ENCODE assay signal across 21 cellular contexts in genomic region chr6:41878961-41879405, GRCh38. TPM values are rescaled to one million over a fixed set of nuclear protein-coding genes. Genes with fewer than 3 reads are reported as not detected.
DNase-seq lines count a peak whose midpoint lies in the region; ATAC-seq and TF ChIP-seq lines count a peak whose summit lies in the region.
"Had no signal": no experiment of that assay in that cellular context is flagged by ENCODE, and none has a peak within 500 bp of the region (broad histone marks: within the 10 kb centered on the region; RNA-seq: fewer than 3 reads in every experiment).

No MANE protein-coding gene starts in this region.

- H3K9me2 ChIP-seq in GM23338 (ENCODE audit: insufficient read depth), result no peaks in the 10 kb centered on the region

- H3K79me2 ChIP-seq in GM23338 (replicated peaks; ENCODE audit: insufficient read depth), result peaks cover 4% of the 10 kb centered on the region

- CTCF ChIA-PET in AG04449 (lab: Yijun Ruan, JAX), result interaction anchor here (1.1 to 3.4 kb wide), 3 partner anchors 15 to 48 kb away, joined by 4 to 17 read pairs (median 4); partner anchors contain the start of genes BYSL and MED20

- H3K27me3 ChIP-seq in GM23338 (ENCODE audit: insufficient read depth), result no peaks in the 10 kb centered on the region
- no peaks in the 10 kb centered on the region for H3K27me3 ChIP-seq in adipocyte (replicated peaks; ENCODE audit: control insufficient read depth, insufficient read depth, low read length)
- H3K27me3 ChIP-seq: BE2C, dorsolateral prefrontal cortex had no signal

- H2AFZ ChIP-seq in GM23338, result no peak overlapping the region

- H3K4me1 ChIP-seq in GM23338 (ENCODE audit: insufficient read depth) (peaks cover 9% of the 10 kb centered on the region), adipocyte (ENCODE audit: control insufficient read depth, insufficient read depth, low read length) (peaks cover 18% of the 10 kb centered on the region)
- H3K4me1 ChIP-seq: BE2C had no signal

- peak overlapping the region; percentile 32 for H3K9ac ChIP-seq in adipocyte (ENCODE audit: low read length)

- H3K36me3 Mint-ChIP-seq in GM23338 (ENCODE audit: low read depth) (no peaks in the 10 kb centered on the region), type B pancreatic cell (no peaks in the 10 kb centered on the region), nephron progenitor cell (ENCODE audit: low read depth) (peaks cover 10% of the 10 kb centered on the region)

- H3K9me3 Mint-ChIP-seq in GM23338, result no peaks in the 10 kb centered on the region
- no peaks in the 10 kb centered on the region for H3K9me3 Mint-ChIP-seq in type B pancreatic cell
- no peaks in the 10 kb centered on the region for H3K9me3 Mint-ChIP-seq in nephron progenitor cell
- H3K9me3 Mint-ChIP-seq in stimulated activated naive CD8-positive, alpha-beta T cell treated with anti-CD3 and anti-CD28 coated beads, Interleukin-15, amount 100 ng/mL, for 72 hours, result no peaks in the 10 kb centered on the region
- H3K9me3 Mint-ChIP-seq: activated naive CD8-positive, alpha-beta T cell treated with anti-CD3 and anti-CD28 coated beads, Interleukin-2, amount 50 U/mL, for 24 hours had no signal

- H3K4me3 ChIP-seq in AG04449 (ENCODE audit: low read depth, low read length) (no peak overlapping the region), GM23338 (no peak overlapping the region), adipocyte (ENCODE audit: low read length) (peak overlapping the region; percentile 13)
- H3K4me3 ChIP-seq: dorsolateral prefrontal cortex, lung had no signal

- H3K27me3 Mint-ChIP-seq in GM23338 (ENCODE audit: insufficient read depth, low read depth, poor library complexity) (no peaks in the 10 kb centered on the region), type B pancreatic cell (no peaks in the 10 kb centered on the region), nephron progenitor cell (ENCODE audit: low read depth, poor library complexity) (no peaks in the 10 kb centered on the region)
- no peaks in the 10 kb centered on the region for H3K27me3 Mint-ChIP-seq in stimulated activated naive CD8-positive, alpha-beta T cell treated with anti-CD3 and anti-CD28 coated beads, Interleukin-15, amount 100 ng/mL, for 72 hours
- H3K27me3 Mint-ChIP-seq: activated naive CD8-positive, alpha-beta T cell treated with anti-CD3 and anti-CD28 coated beads, Interleukin-2, amount 50 U/mL, for 24 hours had no signal

- TF ChIP-seq CTCF in AG04449 (IDR thresholded peaks at IDR 0.05; ENCODE audit: insufficient read depth, low read length, missing control alignments) (no peak), GM23338 (conservative IDR thresholded peaks at IDR 0.05; ENCODE audit: low read depth in 2 of 2) (no peak), type B pancreatic cell (conservative IDR thresholded peaks at IDR 0.05) (no peak), nephron progenitor cell (IDR thresholded peaks at IDR 0.05) (no peak)

- no peaks in the 10 kb centered on the region for H3K36me3 ChIP-seq in GM23338 (ENCODE audit: insufficient read depth)
- no peaks in the 10 kb centered on the region for H3K36me3 ChIP-seq in adipocyte (ENCODE audit: control insufficient read depth, insufficient read depth, low read length, severe bottlenecking)
- H3K36me3 ChIP-seq: BE2C had no signal

- H3K4me2 ChIP-seq in GM23338, result no peak overlapping the region

- no peaks in the 10 kb centered on the region for H3F3A ChIP-seq in GM23338 (replicated peaks; ENCODE audit: low read depth)

- H3K27ac Mint-ChIP-seq in GM23338 (peak overlapping the region; percentile 79), type B pancreatic cell (no peak overlapping the region), nephron progenitor cell (no peak overlapping the region)
- H3K27ac Mint-ChIP-seq in stimulated activated naive CD8-positive, alpha-beta T cell treated with anti-CD3 and anti-CD28 coated beads, Interleukin-15, amount 100 ng/mL, for 72 hours, result no peak overlapping the region
- H3K27ac Mint-ChIP-seq: activated naive CD8-positive, alpha-beta T cell treated with anti-CD3 and anti-CD28 coated beads, Interleukin-2, amount 50 U/mL, for 24 hours had no signal

- no peaks in the 10 kb centered on the region for H3K9me3 ChIP-seq in adipocyte (ENCODE audit: control insufficient read depth, low read length)
- H3K9me3 ChIP-seq: BE2C had no signal

- ATAC-seq in GM23338, result no peak
- ATAC-seq in GM21825 (IDR thresholded peaks at IDR 0.05; ENCODE audit: unreplicated experiment), result no peak
- ATAC-seq in stimulated activated naive CD8-positive, alpha-beta T cell treated with anti-CD3 and anti-CD28 coated beads, Interleukin-15, amount 100 ng/mL, for 72 hours, result no peak
- ATAC-seq: activated naive CD8-positive, alpha-beta T cell treated with anti-CD3 and anti-CD28 coated beads, Interleukin-2, amount 50 U/mL, for 24 hours; Right ventricle myocardium inferior had no signal

- no peaks in the 10 kb centered on the region; the same call in 1 of the 2 replicates for H4K20me1 ChIP-seq in GM23338 (replicated peaks; ENCODE audit: insufficient read depth)

- H3K27ac ChIP-seq in GM23338 (ENCODE audit: low read depth), result peak overlapping the region; percentile 68
- H3K27ac ChIP-seq: dorsolateral prefrontal cortex had no signal

- H3K4me3 Mint-ChIP-seq in GM23338, result no peak overlapping the region
- no peak overlapping the region for H3K4me3 Mint-ChIP-seq in type B pancreatic cell
- H3K4me3 Mint-ChIP-seq in nephron progenitor cell, result no peak overlapping the region
- H3K4me3 Mint-ChIP-seq in stimulated activated naive CD8-positive, alpha-beta T cell treated with anti-CD3 and anti-CD28 coated beads, Interleukin-15, amount 100 ng/mL, for 72 hours, result no peak overlapping the region
- H3K4me3 Mint-ChIP-seq: activated naive CD8-positive, alpha-beta T cell treated with anti-CD3 and anti-CD28 coated beads, Interleukin-2, amount 50 U/mL, for 24 hours had no signal

- H3K4me1 Mint-ChIP-seq in GM23338, result peaks cover 15% of the 10 kb centered on the region
- H3K4me1 Mint-ChIP-seq in type B pancreatic cell (ENCODE audit: unreplicated experiment), result no peaks in the 10 kb centered on the region
- no peaks in the 10 kb centered on the region for H3K4me1 Mint-ChIP-seq in nephron progenitor cell
- H3K4me1 Mint-ChIP-seq in stimulated activated naive CD8-positive, alpha-beta T cell treated with anti-CD3 and anti-CD28 coated beads, Interleukin-15, amount 100 ng/mL, for 72 hours, result no peaks in the 10 kb centered on the region
- H3K4me1 Mint-ChIP-seq: activated naive CD8-positive, alpha-beta T cell treated with anti-CD3 and anti-CD28 coated beads, Interleukin-2, amount 50 U/mL, for 24 hours had no signal

- DNase-seq in AG04449 (ENCODE audit: low read depth, low spot score) (peak; percentile 53), GM23338 (ENCODE audit: low spot score) (no peak), adipocyte (ENCODE audit: low read depth) (peak; percentile 77), glomerular visceral epithelial cell (ENCODE audit: extremely low spot score) (peak; percentile 10), type B pancreatic cell (ENCODE audit: extremely low spot score, unreplicated experiment) (no peak), nephron progenitor cell (no peak)
- DNase-seq in stimulated activated naive CD8-positive, alpha-beta T cell treated with anti-CD3 and anti-CD28 coated beads, Interleukin-15, amount 100 ng/mL, for 72 hours, result no peak
- DNase-seq: activated CD4-positive, alpha-beta T cell treated with anti-CD3 and anti-CD28 coated beads, Interleukin-2, amount 50 U/mL, for 4 hours; activated naive CD8-positive, alpha-beta T cell treated with anti-CD3 and anti-CD28 coated beads, Interleukin-2, amount 50 U/mL, for 24 hours; BE2C; DMS153; dorsolateral prefrontal cortex; foreskin melanocyte; NCI-H2029 treated with DMSO at 0.1 percent for 48 hours; NCI-H774; nucleus accumbens; small intestine; T-helper 9 cell had no signal

- POLR2A ChIA-PET in AG04449 (lab: Yijun Ruan, JAX), result no interaction called here

TF ChIP-seq in GM23338, 12 proteins besides CTCF, POLR2A, EP300 and RAD21 (continues in another document):
- TF ChIP-seq STAT1 (IDR thresholded peaks at IDR 0.05; ENCODE audit: unreplicated experiment) (no peak), POLR2AphosphoS5 (IDR thresholded peaks at IDR 0.05; ENCODE audit: low read depth) (no peak), EZH2phosphoT487 (IDR thresholded peaks at IDR 0.05; ENCODE audit: unreplicated experiment) (no peak), REST (IDR thresholded peaks at IDR 0.05; ENCODE audit: unreplicated experiment) (no peak), NANOG (IDR thresholded peaks at IDR 0.05; ENCODE audit: borderline replicate concordance) (no peak)

RNA-seq across cellular contexts. Expression of gene USP49, which starts 16.2 kb away (rescaled TPM):
- total RNA-seq in GM23338 (2014; rRNA removed; shearing (Covaris generic)), result 20.2 and 21.5 TPM in 2 replicates
- 5.3 and 5.9 TPM in 2 replicates for polyA plus RNA-seq in GM23338 (2016; fragmentation: Nextera tagmentation; extraction: Ambion mirVana)
- total RNA-seq in type B pancreatic cell (ENCODE audit: low replicate concordance), result 2.9 and 13.2 TPM in 2 replicates

RNA-seq across cellular contexts. Expression of gene MED20, which starts 42.0 kb away (rescaled TPM):
- total RNA-seq in GM23338 (2014; rRNA removed; shearing (Covaris generic)), result 39.3 and 47.2 TPM in 2 replicates
- polyA plus RNA-seq in GM23338 (2016; fragmentation: Nextera tagmentation; extraction: Ambion mirVana), result 18.1 and 20.1 TPM in 2 replicates
- total RNA-seq in type B pancreatic cell (ENCODE audit: low replicate concordance), result 31.8 and 35.7 TPM in 2 replicates

RNA-seq across cellular contexts. Expression of gene BYSL, which starts 42.3 kb away (rescaled TPM):
- total RNA-seq in GM23338 (2014; rRNA removed; shearing (Covaris generic)), result 32.7 and 33.7 TPM in 2 replicates
- polyA plus RNA-seq in GM23338 (2016; fragmentation: Nextera tagmentation; extraction: Ambion mirVana), result 30.3 and 35.3 TPM in 2 replicates
- 32.3 and 36.5 TPM in 2 replicates for total RNA-seq in type B pancreatic cell (ENCODE audit: low replicate concordance)

Comparison
In these comparisons a context has a peak if more than half of its experiments do, and no peak if none do; other contexts are left out.
1. DNase-seq: peak in AG04449 (single experiment), adipocyte (single experiment) and glomerular visceral epithelial cell (single experiment); none in GM23338 (single experiment), type B pancreatic cell (single experiment), nephron progenitor cell (single experiment) and stimulated activated naive CD8-positive, alpha-beta T cell treated with anti-CD3 and anti-CD28 coated beads, Interleukin-15, amount 100 ng/mL, for 72 hours (0 of 2).